2 cellular contexts compared by ENCODE assay signal in genomic region chr2:112220186-112220585, GRCh38.
TF ChIP-seq lines count a peak whose summit lies in the region.

No MANE protein-coding gene starts in this region.

TF ChIP-seq in HepG2, 621 proteins besides CTCF, POLR2A, EP300 and RAD21:
- TF ChIP-seq ZNF20 (CRISPR knock-in tag; IDR thresholded peaks at IDR 0.05) (no peak), ZFP1 (CRISPR knock-in tag; IDR thresholded peaks at IDR 0.05) (peak; percentile 76; the same call in 1 of the 2 replicates)

TF ChIP-seq in K562, 482 proteins besides CTCF, POLR2A, EP300 and RAD21:
- TF ChIP-seq USF2 (CRISPR knock-in tag; IDR thresholded peaks at IDR 0.05) (no peak), ZFP1 (CRISPR knock-in tag; IDR thresholded peaks at IDR 0.05) (peak; percentile 66; the same call in 1 of the 2 replicates)
